8 cellular contexts compared by ENCODE assay signal in genomic region chr6:33771342-33772113, GRCh38. TPM values are rescaled to one million over a fixed set of nuclear protein-coding genes. Genes with fewer than 3 reads are reported as not detected.
A peak's percentile ranks its signal among the peaks of the same experiment; 100 is the strongest.
DNase-seq lines count a peak whose midpoint lies in the region; ATAC-seq and TF ChIP-seq lines count a peak whose summit lies in the region.

No MANE protein-coding gene starts in this region.

- peak overlapping the region in 3 of 4 donors; percentile 71 to 82 (median 79) for H3K27ac ChIP-seq in gastroesophageal sphincter

- H3K27me3 ChIP-seq in gastroesophageal sphincter, result peaks cover under 1% of the 10 kb centered on the region

- peak overlapping the region in 1 of 2 donors; percentile 31 for H3K4me3 ChIP-seq in gastroesophageal sphincter

- no peak for TF ChIP-seq EP300 in gastroesophageal sphincter (IDR thresholded peaks at IDR 0.05)

- WGBS in gastroesophageal sphincter (ENCODE audit: low coverage in 1 of 2), 2 donors, result 0% methylated on average over 6 of the region's 43 CpGs; no CpG with 5 or more reads in 1 of the 2 donors

- no peaks in the 10 kb centered on the region for H3K9me3 ChIP-seq in gastroesophageal sphincter

- peaks cover 1 to 46% of the 10 kb centered on the region in 2 donors for H3K36me3 ChIP-seq in gastroesophageal sphincter

- TF ChIP-seq POLR2A in gastroesophageal sphincter (IDR thresholded peaks at IDR 0.05), result no peak

- ATAC-seq in gastroesophageal sphincter (peak; percentile 85), GM21717 (IDR thresholded peaks at IDR 0.05; ENCODE audit: unreplicated experiment) (no peak)

- peaks cover 0 to 46% (median 27%) of the 10 kb centered on the region in 3 donors for H3K4me1 ChIP-seq in gastroesophageal sphincter

- peak in 3 of 4 experiments; percentile 93 to 98 (median 94) for TF ChIP-seq CTCF in gastroesophageal sphincter (IDR thresholded peaks at IDR 0.05)

- DNase-seq in D341Med (ENCODE audit: low spot score), result peak; percentile 93
- DNase-seq in HS-5 (ENCODE audit: low read depth), result peak; percentile 81
- DNase-seq in RPMI8226, result peak; percentile 43
- DNase-seq in activated gamma-delta T cell treated with anti-CD3 and anti-CD28 coated beads, Interleukin-2, amount 50 U/mL, for 16 hours (ENCODE audit: low read depth), result peak; percentile 44
- peak; percentile 49 for DNase-seq in occipital lobe (lab: John Stamatoyannopoulos, UW)
- peak; percentile 65 for DNase-seq in superior temporal gyrus (ENCODE audit: extremely low spot score)

RNA-seq across cellular contexts. Expression of gene LEMD2, which starts 17.4 kb away (rescaled TPM):
- total RNA-seq in gastroesophageal sphincter (10 to 100 TPM; 47.3 to 50.9 (median 49.9) TPM), occipital lobe (31.8 TPM)

RNA-seq across cellular contexts. Expression of gene IP6K3, which starts 24.8 kb away (rescaled TPM):
- 1 to 10 TPM in 3 of 4 donors, under 1 TPM in 1; 0.32 to 5.5 (median 2.8) TPM for total RNA-seq in gastroesophageal sphincter
- total RNA-seq in occipital lobe, result not detected

RNA-seq across cellular contexts. Expression of gene MLN, which starts 32.3 kb away (rescaled TPM):
- total RNA-seq in gastroesophageal sphincter, result not detected
- not detected for total RNA-seq in occipital lobe

Comparison
In these comparisons a context has a peak if more than half of its experiments do, and no peak if none do; other contexts are left out.
1. DNase-seq: peak in every context shown above with its lines; median percentile 93 in D341Med; 81 in HS-5; 65 in superior temporal gyrus; 49 in occipital lobe; 44 in activated gamma-delta T cell treated with anti-CD3 and anti-CD28 coated beads, Interleukin-2, amount 50 U/mL, for 16 hours; 43 in RPMI8226.